In genomic region chr6:90605749-90606344, GRCh38 we compare ENCODE assay signal across 2 cellular contexts.
TF ChIP-seq lines count a peak whose summit lies in the region.

No MANE protein-coding gene starts in this region.

TF ChIP-seq in GM23338, 12 proteins besides CTCF, POLR2A, EP300 and RAD21:
- no peak for TF ChIP-seq JUNB (IDR thresholded peaks at IDR 0.05; ENCODE audit: unreplicated experiment)
- TF ChIP-seq STAT1 (IDR thresholded peaks at IDR 0.05; ENCODE audit: unreplicated experiment), result no peak
- TF ChIP-seq CREB1 (CRISPR knock-in tag; IDR thresholded peaks at IDR 0.05; ENCODE audit: low read depth), result no peak

TF ChIP-seq in H1, 55 proteins besides CTCF, POLR2A, EP300 and RAD21:
- TF ChIP-seq BACH1 (IDR thresholded peaks at IDR 0.05; ENCODE audit: low read length), result no peak
- no peak for TF ChIP-seq SP2 (IDR thresholded peaks at IDR 0.05; ENCODE audit: low read length)
- no peak for TF ChIP-seq TAF7 (optimal IDR thresholded peaks at IDR 0.05; ENCODE audit: borderline replicate concordance, low read depth, low read length)
- TF ChIP-seq TCF12 (IDR thresholded peaks at IDR 0.05; ENCODE audit: low read depth, low read length), result no peak
- TF ChIP-seq CREB1 (IDR thresholded peaks at IDR 0.05), result no peak
- no peak for TF ChIP-seq ATF3 (IDR thresholded peaks at IDR 0.05; ENCODE audit: insufficient read depth, low read depth, low read length)
- TF ChIP-seq PHF8 (conservative IDR thresholded peaks at IDR 0.05; ENCODE audit: low read depth, low read length), result no peak
TF ChIP-seq in H1: peak in this region for 0.
